Comparison of ENCODE assay signal across 8 cellular contexts in genomic region chr5:81852277-81853004, GRCh38.
DNase-seq lines count a peak whose midpoint lies in the region; ATAC-seq lines count a peak whose summit lies in the region.

No MANE protein-coding gene starts in this region.

- peak overlapping the region; percentile 66 for H3K4me2 ChIP-seq in trophoblast cell (ENCODE audit: low read length)

- H2BK120ac ChIP-seq in trophoblast cell (ENCODE audit: insufficient read depth, low read length, poor library complexity), result peak overlapping the region; percentile 21

- H4K91ac ChIP-seq in trophoblast cell (ENCODE audit: low read depth, low read length), result peak overlapping the region; percentile 72

- intact Hi-C loops in head of caudate nucleus (cut with DNase I), result loop anchor here (5.0 to 10.0 kb wide), 3 partner anchors 120 to 428 kb away; partner anchors contain the start of gene ATG10

- peak overlapping the region; percentile 84 to 85 for H3K4me3 Mint-ChIP-seq in activated T-cell treated with anti-CD3 and anti-CD28 coated beads, Interleukin-2, amount 50 U/mL, for 72 hours

- H3K79me1 ChIP-seq in trophoblast cell (ENCODE audit: low read length), result peaks cover 15% of the 10 kb centered on the region

- H3K36me3 Mint-ChIP-seq in activated T-cell treated with anti-CD3 and anti-CD28 coated beads, Interleukin-2, amount 50 U/mL, for 72 hours (ENCODE audit: insufficient read depth in 2 of 2), result peaks cover 0 to 1% of the 10 kb centered on the region in 2 donors

- H3K18ac ChIP-seq in trophoblast cell (ENCODE audit: low read length), result peak overlapping the region; percentile 24

- no peaks in the 10 kb centered on the region for H3K27me3 Mint-ChIP-seq in activated T-cell treated with anti-CD3 and anti-CD28 coated beads, Interleukin-2, amount 50 U/mL, for 72 hours (ENCODE audit: low read depth)

- no peak overlapping the region for H3K4ac ChIP-seq in trophoblast cell (ENCODE audit: low read depth, low read length)

- peak overlapping the region; percentile 20 for H3K9ac ChIP-seq in trophoblast cell (ENCODE audit: low read length)

- H4K12ac ChIP-seq in trophoblast cell (ENCODE audit: low read depth, low read length), result no peak overlapping the region

- peaks cover 47% of the 10 kb centered on the region for H3K4me1 Mint-ChIP-seq in activated T-cell treated with anti-CD3 and anti-CD28 coated beads, Interleukin-2, amount 50 U/mL, for 72 hours (ENCODE audit: low read depth)

- no peak overlapping the region for H3K23ac ChIP-seq in trophoblast cell (ENCODE audit: low read length)

- peaks cover 10 to 19% of the 10 kb centered on the region in 2 experiments for H3K4me1 ChIP-seq in trophoblast cell (ENCODE audit: control insufficient read depth in 1 of 2, insufficient read depth in 2 of 2, low read length in 2 of 2)

- H3K27ac ChIP-seq in trophoblast cell (ENCODE audit: low read depth, low read length), result peak overlapping the region; percentile 49

- no peak overlapping the region for H2AK5ac ChIP-seq in trophoblast cell (ENCODE audit: low read length)

- DNase-seq in SKM-1 treated with dmso at 0.1 percent for 144 hours (lab: John Stamatoyannopoulos, UW; ENCODE audit: unreplicated experiment) (peak; percentile 28), SKM-1 (lab: John Stamatoyannopoulos, UW; ENCODE audit: unreplicated experiment) (no peak), NCI-H187 (lab: John Stamatoyannopoulos, UW) (peak; percentile 65 to 73), head of caudate nucleus (peak in 30 of 42 donors; percentile 2 to 63 (median 27)), trophoblast cell (peak in 1 of 2 donors; percentile 16), middle frontal gyrus (ENCODE audit: extremely low spot score, low spot score) (no peak)
- DNase-seq in activated T-cell treated with anti-CD3 and anti-CD28 coated beads, Interleukin-2, amount 50 U/mL, for 72 hours, result peak; percentile 14 to 26

- H3K79me2 ChIP-seq in trophoblast cell (ENCODE audit: control insufficient read depth, insufficient read depth, low read length, poor library complexity), result no peaks in the 10 kb centered on the region

- WGBS in trophoblast cell (ENCODE audit: extremely low coverage, insufficient coverage, insufficient read length), result no CpG with 5 or more reads among the region's 26 CpGs

- no peaks in the 10 kb centered on the region for H3K27me3 ChIP-seq in trophoblast cell (ENCODE audit: insufficient read depth, low read length)

- H3K14ac ChIP-seq in trophoblast cell (ENCODE audit: low read length), result peak overlapping the region; percentile 68

- peak overlapping the region; percentile 37 for H4K8ac ChIP-seq in trophoblast cell (ENCODE audit: low read depth, low read length)

- ATAC-seq in activated T-cell treated with anti-CD3 and anti-CD28 coated beads, Interleukin-2, amount 50 U/mL, for 72 hours (replicated peaks in 1 of 2), result peak; percentile 26 to 38
- no peak for ATAC-seq in GM18520 (IDR thresholded peaks at IDR 0.05; ENCODE audit: unreplicated experiment)

- H2BK5ac ChIP-seq in trophoblast cell (ENCODE audit: low read depth, low read length, poor library complexity), result peak overlapping the region; percentile 42

- H3K9me3 Mint-ChIP-seq in activated T-cell treated with anti-CD3 and anti-CD28 coated beads, Interleukin-2, amount 50 U/mL, for 72 hours, result no peaks in the 10 kb centered on the region

- H3K4me3 ChIP-seq in trophoblast cell (ENCODE audit: low read depth, low read length), result peak overlapping the region; percentile 60

- H2AFZ ChIP-seq in trophoblast cell (ENCODE audit: insufficient read depth, low read length, poor library complexity), result no peak overlapping the region

- no peaks in the 10 kb centered on the region for H3K9me3 ChIP-seq in trophoblast cell (ENCODE audit: insufficient read depth, low read depth, low read length)

- H3K36me3 ChIP-seq in trophoblast cell (ENCODE audit: control insufficient read depth in 1 of 2, insufficient read depth in 2 of 2, low read length in 2 of 2), result no peaks in the 10 kb centered on the region

- peak overlapping the region; percentile 52 for H2BK12ac ChIP-seq in trophoblast cell (ENCODE audit: low read length)

- H3K27ac Mint-ChIP-seq in activated T-cell treated with anti-CD3 and anti-CD28 coated beads, Interleukin-2, amount 50 U/mL, for 72 hours, result peak overlapping the region; percentile 88

Comparison
In these comparisons a context has a peak if more than half of its experiments do, and no peak if none do; other contexts are left out.
1. DNase-seq: peak in SKM-1 treated with dmso at 0.1 percent for 144 hours (single experiment), NCI-H187 (2 of 2), activated T-cell treated with anti-CD3 and anti-CD28 coated beads, Interleukin-2, amount 50 U/mL, for 72 hours (2 of 2) and head of caudate nucleus (30 of 42); none in SKM-1 (single experiment) and middle frontal gyrus (single experiment).